ENCODE assay signal across 23 cellular contexts in genomic region chr22:26690654-26691376, GRCh38. TPM values are rescaled to one million over a fixed set of nuclear protein-coding genes. Genes with fewer than 3 reads are reported as not detected.
DNase-seq lines count a peak whose midpoint lies in the region; ATAC-seq, FAIRE-seq and TF ChIP-seq lines count a peak whose summit lies in the region.
"Had no signal": no experiment of that assay in that cellular context is flagged by ENCODE, and none has a peak within 500 bp of the region (broad histone marks: within the 10 kb centered on the region; RNA-seq: fewer than 3 reads in every experiment).

No MANE protein-coding gene starts in this region.

- H3K27me3 ChIP-seq in transverse colon: no peaks in the 10 kb centered on the region
- H3K27me3 ChIP-seq: heart left ventricle, Peyer's patch, suprapubic skin, vagina had no signal

- TF ChIP-seq POLR2A in transverse colon (IDR thresholded peaks at IDR 0.05): no peak

- peak; percentile 60 for ATAC-seq in activated naive CD8-positive, alpha-beta T cell treated with anti-CD3 and anti-CD28 coated beads, Interleukin-2, amount 10 ng/mL, durations not matched to agents 7 days and 5 days (ENCODE audit: low read depth)
- no peak for ATAC-seq in activated naive CD8-positive, alpha-beta T cell treated with anti-CD3 and anti-CD28 coated beads, Interleukin-2, amount 50 U/mL, for 24 hours
- ATAC-seq: heart left ventricle had no signal

- 20 to 72% methylated on average over 1 to 3 of the region's 3 CpGs for WGBS in transverse colon (ENCODE audit: low coverage in 1 of 2), 2 donors

- no peaks in the 10 kb centered on the region for H3K9me3 ChIP-seq in transverse colon
- H3K9me3 ChIP-seq: Peyer's patch, suprapubic skin, vagina had no signal

- H3K4me3 Mint-ChIP-seq in activated naive CD8-positive, alpha-beta T cell treated with anti-CD3 and anti-CD28 coated beads, Interleukin-2, amount 10 ng/mL, durations not matched to agents 7 days and 5 days: peak overlapping the region; percentile 62
- no peak overlapping the region for H3K4me3 Mint-ChIP-seq in activated naive CD8-positive, alpha-beta T cell treated with anti-CD3 and anti-CD28 coated beads, Interleukin-2, amount 50 U/mL, for 24 hours
- H3K4me3 Mint-ChIP-seq: activated naive CD4-positive, alpha-beta T cell treated with anti-CD3 and anti-CD28 coated beads for 36 hours; T-helper 1 cell treated with Interleukin-12 subunit alpha and Interleukin-12 subunit beta and Interleukin-4 antibody, amounts not matched to agents 30 μg/mL and 1 μg/mL, for 36 hours had no signal

- H3K27ac ChIP-seq in cingulate gyrus (ENCODE audit: low read depth, low read length) (peak overlapping the region; percentile 48), transverse colon (no peak overlapping the region)
- H3K27ac ChIP-seq: heart left ventricle, Peyer's patch, suprapubic skin, vagina, VCaP had no signal

- no peak overlapping the region for H3K4me3 ChIP-seq in transverse colon
- H3K4me3 ChIP-seq: heart left ventricle, Peyer's patch, suprapubic skin, vagina had no signal

- H3K36me3 Mint-ChIP-seq in activated naive CD8-positive, alpha-beta T cell treated with anti-CD3 and anti-CD28 coated beads, Interleukin-2, amount 10 ng/mL, durations not matched to agents 7 days and 5 days: peaks cover 16% of the 10 kb centered on the region
- peaks cover 12% of the 10 kb centered on the region for H3K36me3 Mint-ChIP-seq in activated naive CD8-positive, alpha-beta T cell treated with anti-CD3 and anti-CD28 coated beads, Interleukin-2, amount 50 U/mL, for 24 hours (ENCODE audit: low read depth)

- no peaks in the 10 kb centered on the region for H3K4me1 ChIP-seq in transverse colon
- H3K4me1 ChIP-seq: Peyer's patch, suprapubic skin, vagina had no signal

- in situ Hi-C loops in transverse colon (cut with MboI; ENCODE audit: low pct_ligation_motif_present in 1 of 4, low pct_unique_long_range_greater_than_20kb in 1 of 4, low sequenced_read_pairs in 3 of 4): no loop called here

- no peak for TF ChIP-seq EP300 in transverse colon (IDR thresholded peaks at IDR 0.05; ENCODE audit: low read depth)

- peak; percentile 92 for FAIRE-seq in urothelium cell line (lab: Jason Lieb, UNC)
- FAIRE-seq: astrocyte had no signal

- intact Hi-C loops in transverse colon (cut with DNase I; ENCODE audit: low total_unique reads): no loop called here

- no peaks in the 10 kb centered on the region for H3K27me3 Mint-ChIP-seq in activated naive CD8-positive, alpha-beta T cell treated with anti-CD3 and anti-CD28 coated beads, Interleukin-2, amount 10 ng/mL, durations not matched to agents 7 days and 5 days
- no peaks in the 10 kb centered on the region for H3K27me3 Mint-ChIP-seq in activated naive CD8-positive, alpha-beta T cell treated with anti-CD3 and anti-CD28 coated beads, Interleukin-2, amount 50 U/mL, for 24 hours

- no peak for TF ChIP-seq CTCF in transverse colon (IDR thresholded peaks at IDR 0.05)

- peaks cover 3% of the 10 kb centered on the region for H3K9me3 Mint-ChIP-seq in activated naive CD8-positive, alpha-beta T cell treated with anti-CD3 and anti-CD28 coated beads, Interleukin-2, amount 10 ng/mL, durations not matched to agents 7 days and 5 days
- no peaks in the 10 kb centered on the region for H3K9me3 Mint-ChIP-seq in activated naive CD8-positive, alpha-beta T cell treated with anti-CD3 and anti-CD28 coated beads, Interleukin-2, amount 50 U/mL, for 24 hours
- H3K9me3 Mint-ChIP-seq: activated naive CD4-positive, alpha-beta T cell treated with anti-CD3 and anti-CD28 coated beads for 36 hours; T-helper 1 cell treated with Interleukin-12 subunit alpha and Interleukin-12 subunit beta and Interleukin-4 antibody, amounts not matched to agents 30 μg/mL and 1 μg/mL, for 36 hours had no signal

- POLR2A ChIA-PET in activated naive CD8-positive, alpha-beta T cell treated with anti-CD3 and anti-CD28 coated beads, Interleukin-2, amount 10 ng/mL, durations not matched to agents 7 days and 5 days (lab: Charles Lee): interaction anchor here (1.6 to 2.0 kb wide), 2 partner anchors 16 to 18 kb away, joined by 5 to 6 read pairs; no protein-coding TSS in a partner anchor

- H3K36me3 ChIP-seq in transverse colon: peaks cover 0 to 11% (median 0%) of the 10 kb centered on the region in 4 donors
- H3K36me3 ChIP-seq: vagina had no signal

- peak overlapping the region; percentile 21 for H3K27ac Mint-ChIP-seq in activated naive CD8-positive, alpha-beta T cell treated with anti-CD3 and anti-CD28 coated beads, Interleukin-2, amount 10 ng/mL, durations not matched to agents 7 days and 5 days
- H3K27ac Mint-ChIP-seq in activated naive CD8-positive, alpha-beta T cell treated with anti-CD3 and anti-CD28 coated beads, Interleukin-2, amount 50 U/mL, for 24 hours: no peak overlapping the region
- H3K27ac Mint-ChIP-seq: activated naive CD4-positive, alpha-beta T cell treated with anti-CD3 and anti-CD28 coated beads for 36 hours; T-helper 1 cell treated with Interleukin-12 subunit alpha and Interleukin-12 subunit beta and Interleukin-4 antibody, amounts not matched to agents 30 μg/mL and 1 μg/mL, for 36 hours had no signal

- peaks cover 18% of the 10 kb centered on the region for H3K4me1 Mint-ChIP-seq in activated naive CD8-positive, alpha-beta T cell treated with anti-CD3 and anti-CD28 coated beads, Interleukin-2, amount 10 ng/mL, durations not matched to agents 7 days and 5 days
- H3K4me1 Mint-ChIP-seq in activated naive CD8-positive, alpha-beta T cell treated with anti-CD3 and anti-CD28 coated beads, Interleukin-2, amount 50 U/mL, for 24 hours: peaks cover 25% of the 10 kb centered on the region

- no peak for DNase-seq in activated naive CD8-positive, alpha-beta T cell treated with anti-CD3 and anti-CD28 coated beads, Interleukin-2, amount 10 ng/mL, durations not matched to agents 7 days and 5 days
- DNase-seq in activated naive CD8-positive, alpha-beta T cell treated with anti-CD3 and anti-CD28 coated beads, Interleukin-2, amount 50 U/mL, for 24 hours: no peak
- DNase-seq in HT1080 (ENCODE audit: low read depth) (peak; percentile 25), urothelium cell line (ENCODE audit: low spot score) (no peak), transverse colon (no peak), SK-N-DZ (ENCODE audit: low spot score) (no peak)
- DNase-seq: activated CD4-positive, alpha-beta T cell treated with anti-CD3 and anti-CD28 coated beads, Interleukin-2, amount 50 U/mL, for 1 hour; activated naive CD4-positive, alpha-beta T cell treated with anti-CD3 and anti-CD28 coated beads for 36 hours; central memory CD4-positive, alpha-beta T cell; HCEC 1CT; heart left ventricle; Karpas-422; kidney glomerular epithelial cell; mammary epithelial cell; MV-4-11; NCI-H524 treated with DMSO at 0.1 percent for 48 hours; Peyer's patch had no signal

RNA-seq across cellular contexts. Expression of gene MIAT, which starts 33.4 kb away (rescaled TPM):
- 100 to 1,000 TPM; 190 to 229 TPM for total RNA-seq in activated naive CD8-positive, alpha-beta T cell treated with anti-CD3 and anti-CD28 coated beads, Interleukin-2, amount 10 ng/mL, durations not matched to agents 7 days and 5 days
- total RNA-seq in HT1080 (2014; rRNA removed; shearing (Covaris generic)): 0.07 and 0.10 TPM in 2 replicates
- 0.02 and 0.10 TPM in 2 replicates for polyA plus RNA-seq in HT1080 (2015; cell fraction: cytosol; rRNA removed)
- 0.41 and 0.65 TPM in 2 replicates for polyA plus RNA-seq in HT1080 (2015; cell fraction: nucleus; rRNA removed)
- 10 to 100 TPM in 1 of 4 donors, 1 to 10 TPM in 2, under 1 TPM in 1; 1.00 to 17.1 (median 3.0) TPM for total RNA-seq in transverse colon
- 53.7 and 94.7 TPM in 2 replicates for polyA plus RNA-seq in SK-N-DZ (2014; cell fraction: cytosol; rRNA removed)
- polyA plus RNA-seq in SK-N-DZ (2014; cell fraction: nucleus; rRNA removed): 509 and 691 TPM in 2 replicates

Comparison
In these comparisons a context has a peak if more than half of its experiments do, and no peak if none do; other contexts are left out.
1. RNA of gene MIAT, which starts 33.4 kb away (total RNA-seq): 190 to 229 TPM in activated naive CD8-positive, alpha-beta T cell treated with anti-CD3 and anti-CD28 coated beads, Interleukin-2, amount 10 ng/mL, durations not matched to agents 7 days and 5 days; 1.00 to 17.1 TPM in transverse colon and 0.07 to 0.10 TPM in HT1080; every median in the first group is over 10 times any median in the second.